In genomic region chr17:46866747-46867146, GRCh38 we compare ENCODE assay signal across 1 cellular context.
TF ChIP-seq lines count a peak whose summit lies in the region.

No MANE protein-coding gene starts in this region.

TF ChIP-seq in K562, 482 proteins besides CTCF, POLR2A, EP300 and RAD21:
- TF ChIP-seq ZNF263 (CRISPR knock-in tag; IDR thresholded peaks at IDR 0.05; ENCODE audit: borderline replicate concordance) (peak; percentile 72), KHSRP (IDR thresholded peaks at IDR 0.05) (no peak)
